Comparison of ENCODE assay signal across 20 cellular contexts in the genomic region with DNA sequence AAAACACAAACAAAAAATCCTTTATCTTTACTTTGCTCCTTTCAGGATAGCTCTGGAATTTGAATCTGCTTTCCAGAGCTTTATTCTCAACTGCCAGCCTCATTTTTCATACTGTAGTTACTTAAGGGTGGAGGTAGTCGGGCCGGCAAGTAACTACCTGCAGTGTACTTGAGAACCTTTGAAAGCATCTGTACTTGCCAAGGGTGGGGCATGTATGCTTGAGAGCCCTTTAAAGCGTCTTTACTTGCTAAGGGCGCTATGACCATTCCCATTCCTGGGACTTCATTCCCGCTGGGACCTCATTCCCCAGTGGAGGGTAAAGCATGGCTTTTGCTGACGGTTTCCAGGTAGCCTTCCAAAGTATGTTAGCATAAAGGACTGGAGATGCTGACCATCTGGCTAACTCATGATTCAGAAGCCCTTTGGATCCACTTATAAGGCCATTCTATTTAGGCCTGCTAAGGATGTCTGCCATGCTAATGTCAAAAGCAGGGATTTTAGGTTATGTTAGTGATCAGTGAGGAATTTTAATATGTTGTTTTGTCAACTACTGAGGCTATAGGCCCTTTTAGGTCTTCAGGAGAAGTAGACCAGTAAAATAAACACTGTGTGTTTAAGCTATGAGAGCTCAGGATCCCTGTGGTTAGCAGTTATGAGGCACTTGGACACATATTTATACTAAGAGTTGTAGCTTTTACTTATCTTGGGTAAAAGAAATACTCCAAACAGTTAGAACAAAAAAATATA.
DNase-seq lines count a peak whose midpoint lies in the region; ATAC-seq, FAIRE-seq and TF ChIP-seq lines count a peak whose summit lies in the region.
"Had no signal": no experiment of that assay in that cellular context is flagged by ENCODE, and none has a peak within 500 bp of the region (broad histone marks: within the 10 kb centered on the region; RNA-seq: fewer than 3 reads in every experiment).

No MANE protein-coding gene starts in this region.

- peaks cover 10% of the 10 kb centered on the region for H3K4me1 ChIP-seq in IMR-90 (ENCODE audit: control insufficient read depth, insufficient read depth, low read length)
- H3K4me1 ChIP-seq: A549, SJCRH30 had no signal

- H3K36me3 ChIP-seq in IMR-90 (ENCODE audit: control insufficient read depth, insufficient read depth, low read length), result no peaks in the 10 kb centered on the region
- H3K36me3 ChIP-seq in bronchial epithelial cell (ENCODE audit: control insufficient read depth, insufficient read depth, low read length), result no peaks in the 10 kb centered on the region
- H3K36me3 ChIP-seq: cardiac muscle cell, SJCRH30 had no signal

- H4K5ac ChIP-seq in IMR-90 (ENCODE audit: low read depth, low read length), result peak overlapping the region; percentile 54

- WGBS in IMR-90 (ENCODE audit: extremely low coverage in 2 of 2, insufficient read length in 1 of 2), 2 experiments, result 85% methylated on average over 4 of the region's 6 CpGs; no CpG with 5 or more reads in 1 of the 2 experiments

- CTCF ChIA-PET in AG04449 (lab: Yijun Ruan, JAX) (interaction anchor here (1.2 to 2.2 kb wide), 3 partner anchors 10 to 183 kb away, joined by 5 to 8 read pairs (median 5); no protein-coding TSS in a partner anchor), IMR-90 (lab: Yijun Ruan, JAX) (interaction anchor here (0.6 to 1.2 kb wide), 6 partner anchors 10 to 165 kb away, joined by 3 to 5 read pairs (median 3); no protein-coding TSS in a partner anchor)
- CTCF ChIA-PET in activated CD4-positive, alpha-beta memory T cell treated with anti-CD3 and anti-CD28 coated beads, Interleukin-2, amount 10 ng/mL, durations not matched to agents 7 days and 5 days (lab: Charles Lee), result interaction anchor here (1.2 to 1.4 kb wide), 3 partner anchors 13 to 349 kb away, joined by 3 to 5 read pairs (median 3); no protein-coding TSS in a partner anchor

- H3K9ac ChIP-seq in IMR-90 (ENCODE audit: low read depth, low read length), result no peak overlapping the region

- no peak overlapping the region for H3K4me3 ChIP-seq in AG04449 (ENCODE audit: low read depth, low read length)
- no peak overlapping the region for H3K4me3 ChIP-seq in IMR-90 (ENCODE audit: insufficient read depth, low read depth, low read length)
- H3K4me3 ChIP-seq in bronchial epithelial cell (ENCODE audit: low read depth, low read length), result no peak overlapping the region
- H3K4me3 ChIP-seq: A549, cardiac muscle cell, SJCRH30 had no signal

- H2BK20ac ChIP-seq in IMR-90 (ENCODE audit: low read depth, low read length), result peak overlapping the region; percentile 30

- peak overlapping the region; percentile 57; the same call in 1 of the 2 replicates for H3K4ac ChIP-seq in IMR-90 (ENCODE audit: low read depth, low read length)

- H3K18ac ChIP-seq in IMR-90 (ENCODE audit: low read depth, low read length), result peak overlapping the region; percentile 87

- peak overlapping the region; percentile 39; the same call in 1 of the 2 replicates for H3K14ac ChIP-seq in IMR-90 (replicated peaks; ENCODE audit: low read depth, low read length)

- peaks cover 21% of the 10 kb centered on the region for H3K9me3 Mint-ChIP-seq in activated CD4-positive, alpha-beta memory T cell treated with anti-CD3 and anti-CD28 coated beads, Interleukin-2, amount 10 ng/mL, durations not matched to agents 7 days and 5 days

- no peak for TF ChIP-seq RAD21 in IMR-90 (IDR thresholded peaks at IDR 0.05; ENCODE audit: low read length)

- H3K4me1 Mint-ChIP-seq in activated CD4-positive, alpha-beta memory T cell treated with anti-CD3 and anti-CD28 coated beads, Interleukin-2, amount 10 ng/mL, durations not matched to agents 7 days and 5 days, result peaks cover 10% of the 10 kb centered on the region

- intact Hi-C loops in IMR-90 (cut with micrococcal nuclease), result no loop called here
- intact Hi-C loops in head of caudate nucleus (cut with DNase I), result no loop called here

- dilution Hi-C loops in IMR-90 (cut with HindIII; ENCODE audit: low sequenced_read_pairs, unreplicated experiment), result no loop called here

- no peaks in the 10 kb centered on the region; the same call in 1 of the 2 replicates for H3K27me3 ChIP-seq in IMR-90 (ENCODE audit: control insufficient read depth, insufficient read depth, low read length)
- H3K27me3 ChIP-seq in bronchial epithelial cell (ENCODE audit: control insufficient read depth, insufficient read depth, low read length), result no peaks in the 10 kb centered on the region
- H3K27me3 ChIP-seq: cardiac muscle cell, SJCRH30 had no signal

- H3K9me3 ChIP-seq in IMR-90 (ENCODE audit: control insufficient read depth, insufficient read depth, low read length), result peaks cover 10% of the 10 kb centered on the region
- H3K9me3 ChIP-seq: SJCRH30 had no signal

- H2BK120ac ChIP-seq in IMR-90 (ENCODE audit: low read depth, low read length), result peak overlapping the region; percentile 73

- DNase-seq in AG04449 (ENCODE audit: low read depth, low spot score), result peak; percentile 95
- DNase-seq in IMR-90, result peak; percentile 97
- peak; percentile 67 for DNase-seq in bronchial epithelial cell (ENCODE audit: low read depth)
- DNase-seq in iris pigment epithelial cell (ENCODE audit: low read depth), result peak; percentile 94
- DNase-seq in head of caudate nucleus, result no peak
- DNase-seq in activated CD4-positive, alpha-beta memory T cell treated with anti-CD3 and anti-CD28 coated beads, Interleukin-2, amount 10 ng/mL, durations not matched to agents 7 days and 5 days, result no peak
- DNase-seq: activated CD4-positive, alpha-beta T cell treated with anti-CD3 and anti-CD28 coated beads for 1 hour; activated naive CD4-positive, alpha-beta T cell; GF-D8; natural killer cell; NCI-H2081; SJCRH30; stimulated activated CD4-positive, alpha-beta T cell treated with anti-CD3 and anti-CD28 coated beads, Interleukin-15, amount 100 ng/mL, for 24 hours; stimulated activated naive CD8-positive, alpha-beta T cell treated with anti-CD3 and anti-CD28 coated beads, Interleukin-15, Interleukin-2, amounts not matched to agents 100 U/mL and 50 U/mL, for 24 hours had no signal

- TF ChIP-seq CTCF in AG04449 (IDR thresholded peaks at IDR 0.05; ENCODE audit: insufficient read depth, low read length, missing control alignments) (no peak), IMR-90 (conservative IDR thresholded peaks at IDR 0.05; ENCODE audit: low read depth, low read length) (no peak), bronchial epithelial cell (IDR thresholded peaks at IDR 0.05; ENCODE audit: insufficient read depth, low read length, severe bottlenecking) (no peak)

- H3K4me2 ChIP-seq in IMR-90 (ENCODE audit: low read depth, low read length), result peak overlapping the region; percentile 23
- H3K4me2 ChIP-seq: A549 had no signal

- no peak for TF ChIP-seq POLR2A in IMR-90 (IDR thresholded peaks at IDR 0.05; ENCODE audit: low read depth, low read length)

- H3K56ac ChIP-seq in IMR-90 (ENCODE audit: extremely low read depth, insufficient read depth, low read length), result no peak overlapping the region

- H4K20me1 ChIP-seq in IMR-90 (ENCODE audit: insufficient read depth, low read length), result peaks cover 4% of the 10 kb centered on the region

- no peaks in the 10 kb centered on the region for H3K27me3 Mint-ChIP-seq in activated CD4-positive, alpha-beta memory T cell treated with anti-CD3 and anti-CD28 coated beads, Interleukin-2, amount 10 ng/mL, durations not matched to agents 7 days and 5 days
- H3K27me3 Mint-ChIP-seq: IgD-negative memory B cell had no signal

- H3K36me3 Mint-ChIP-seq in activated CD4-positive, alpha-beta memory T cell treated with anti-CD3 and anti-CD28 coated beads, Interleukin-2, amount 10 ng/mL, durations not matched to agents 7 days and 5 days (ENCODE audit: low read depth), result peaks cover 16% of the 10 kb centered on the region

- peak; percentile 99 for ATAC-seq in IMR-90 (ENCODE audit: low read depth)
- no peak for ATAC-seq in GM21737 (IDR thresholded peaks at IDR 0.05; ENCODE audit: unreplicated experiment)
- no peak for ATAC-seq in GM21390 (IDR thresholded peaks at IDR 0.05; ENCODE audit: unreplicated experiment)
- ATAC-seq: A549; stimulated activated naive CD8-positive, alpha-beta T cell treated with anti-CD3 and anti-CD28 coated beads, Interleukin-15, Interleukin-2, amounts not matched to agents 100 U/mL and 50 U/mL, for 24 hours had no signal

- H3K79me1 ChIP-seq in IMR-90 (ENCODE audit: low read depth in 1 of 2, low read length in 2 of 2), result peaks cover 0 to 2% of the 10 kb centered on the region in 2 experiments; a peak in 2 of 4 replicates

- H4K8ac ChIP-seq in IMR-90 (ENCODE audit: low read depth in 2 of 2, low read length in 2 of 2), result peak overlapping the region; percentile 20 to 63; a peak in 3 of 4 replicates

- H2AK5ac ChIP-seq in IMR-90 (ENCODE audit: low read depth, low read length), result peak overlapping the region; percentile 41; the same call in 1 of the 2 replicates

- H3K4me3 Mint-ChIP-seq in activated CD4-positive, alpha-beta memory T cell treated with anti-CD3 and anti-CD28 coated beads, Interleukin-2, amount 10 ng/mL, durations not matched to agents 7 days and 5 days, result no peak overlapping the region
- H3K4me3 Mint-ChIP-seq: IgD-negative memory B cell, natural killer cell had no signal

- peak overlapping the region; percentile 60; the same call in 1 of the 2 replicates for H4K91ac ChIP-seq in IMR-90 (ENCODE audit: insufficient read depth, low read depth, low read length)

- H2AK9ac ChIP-seq in IMR-90 (replicated peaks; ENCODE audit: low read depth, low read length, poor library complexity), result no peak overlapping the region

- H3K9me1 ChIP-seq in IMR-90 (ENCODE audit: insufficient read depth, low read length), result 0 out of 2 replicates have a peak, but pooled peaks cover 5% of the 10 kb centered on the region

- H3K23ac ChIP-seq in IMR-90 (ENCODE audit: low read depth, low read length), result no peak overlapping the region; the same call in 1 of the 2 replicates

- no TSS peak for BruUV-seq in IMR-90 (replicated peaks; lab: Mats Ljungman, UMichigan)

- H3K27ac Mint-ChIP-seq in activated CD4-positive, alpha-beta memory T cell treated with anti-CD3 and anti-CD28 coated beads, Interleukin-2, amount 10 ng/mL, durations not matched to agents 7 days and 5 days, result no peak overlapping the region
- H3K27ac Mint-ChIP-seq: IgD-negative memory B cell, natural killer cell had no signal

- FAIRE-seq in bronchial epithelial cell (lab: Jason Lieb, UNC), result no peak
- FAIRE-seq: A549, frontal cortex had no signal

- peak overlapping the region; percentile 86 for H3K27ac ChIP-seq in IMR-90 (ENCODE audit: insufficient read depth, low read length)
- H3K27ac ChIP-seq: A549, cardiac muscle cell, SJCRH30 had no signal

- in situ Hi-C loops in IMR-90 (cut with MboI; ENCODE audit: low sequenced_read_pairs), result loop anchor here (10.0 kb wide), 1 partner anchor 247 kb away; no protein-coding TSS in a partner anchor

- no peak overlapping the region for H2AFZ ChIP-seq in IMR-90 (replicated peaks; ENCODE audit: low read length, poor library complexity)

- peak overlapping the region; percentile 67 for H2BK5ac ChIP-seq in IMR-90 (ENCODE audit: low read depth, low read length, poor library complexity, severe bottlenecking)

- POLR2A ChIA-PET in AG04449 (lab: Yijun Ruan, JAX) (interaction anchor here (0.7 kb wide), 1 partner anchor 53 kb away, joined by 3 read pairs; no protein-coding TSS in a partner anchor), IMR-90 (lab: Charles Lee; ENCODE audit: unreplicated experiment) (no interaction called here)
- POLR2A ChIA-PET in activated CD4-positive, alpha-beta memory T cell treated with anti-CD3 and anti-CD28 coated beads, Interleukin-2, amount 10 ng/mL, durations not matched to agents 7 days and 5 days (lab: Charles Lee), result no interaction called here

- peak overlapping the region; percentile 43; the same call in 2 of the 3 replicates for H2BK15ac ChIP-seq in IMR-90 (ENCODE audit: low read depth, low read length)

Comparison
In these comparisons a context has a peak if more than half of its experiments do, and no peak if none do; other contexts are left out.
1. DNase-seq: peak in AG04449 (single experiment), IMR-90 (single experiment), bronchial epithelial cell (single experiment) and iris pigment epithelial cell (single experiment); none in head of caudate nucleus (0 of 42) and activated CD4-positive, alpha-beta memory T cell treated with anti-CD3 and anti-CD28 coated beads, Interleukin-2, amount 10 ng/mL, durations not matched to agents 7 days and 5 days (single experiment).